11 cellular contexts compared by ENCODE assay signal in genomic region chr12:45259732-45260480, GRCh38. TPM values are rescaled to one million over a fixed set of nuclear protein-coding genes. Genes with fewer than 3 reads are reported as not detected.
DNase-seq lines count a peak whose midpoint lies in the region; ATAC-seq and TF ChIP-seq lines count a peak whose summit lies in the region.
"Had no signal": no experiment of that assay in that cellular context is flagged by ENCODE, and none has a peak within 500 bp of the region (broad histone marks: within the 10 kb centered on the region; RNA-seq: fewer than 3 reads in every experiment).

No MANE protein-coding gene starts in this region.

- H3K4me1 ChIP-seq in right lobe of liver: peaks cover 0 to 39% (median 10%) of the 10 kb centered on the region in 4 donors

- 34% methylated on average over 6 of the region's 6 CpGs for WGBS in right lobe of liver (ENCODE audit: insufficient coverage, low coverage, low lambda C conversion rate, missing lambda C conversion rate)

- intact Hi-C loops in right lobe of liver (cut with DNase I): no loop called here

- ATAC-seq in right lobe of liver (peak; percentile 90 to 97 (median 92)), GM18519 (IDR thresholded peaks at IDR 0.05; ENCODE audit: low FRiP score, unreplicated experiment) (no peak), GM18861 (IDR thresholded peaks at IDR 0.05; ENCODE audit: unreplicated experiment) (no peak)
- no peak for ATAC-seq in stimulated activated effector memory CD8-positive, alpha-beta T cell treated with anti-CD3 and anti-CD28 coated beads, Interleukin-12 subunit alpha, Interleukin-12 subunit beta, amount 100 ng/mL, for 72 hours
- ATAC-seq: stimulated activated naive B cell treated with anti-CD40 and anti-IgM and Interleukin-4, amounts not matched to agents 10 μg/mL and 1 μg/mL and 100 μg/mL, for 72 hours had no signal

- no peaks in the 10 kb centered on the region for H3K36me3 ChIP-seq in right lobe of liver

- peak overlapping the region; percentile 17 to 36 (median 25) for H3K27ac ChIP-seq in right lobe of liver

- H3K36me3 Mint-ChIP-seq in chondrocyte (ENCODE audit: low read depth): peaks cover 2% of the 10 kb centered on the region
- no peaks in the 10 kb centered on the region for H3K36me3 Mint-ChIP-seq in stimulated activated effector memory CD8-positive, alpha-beta T cell treated with anti-CD3 and anti-CD28 coated beads, Interleukin-12 subunit alpha, Interleukin-12 subunit beta, amount 100 ng/mL, for 72 hours

- no peak overlapping the region for H3K4me3 ChIP-seq in LNCaP clone FGC (ENCODE audit: low read depth, low read length)
- H3K4me3 ChIP-seq in right lobe of liver: peak overlapping the region in 2 of 3 donors; percentile 1 to 16

- TF ChIP-seq CTCF in LNCaP clone FGC (IDR thresholded peaks at IDR 0.05; ENCODE audit: control insufficient read depth, extremely low read depth, insufficient read depth): no peak
- no peak for TF ChIP-seq CTCF in chondrocyte (IDR thresholded peaks at IDR 0.05)
- no peak for TF ChIP-seq CTCF in right lobe of liver (IDR thresholded peaks at IDR 0.05)

- no peaks in the 10 kb centered on the region for H3K27me3 ChIP-seq in right lobe of liver

- no peaks in the 10 kb centered on the region for H3K9me3 ChIP-seq in right lobe of liver

- H3K27ac Mint-ChIP-seq in chondrocyte (ENCODE audit: unreplicated experiment): peak overlapping the region; percentile 2
- no peak overlapping the region for H3K27ac Mint-ChIP-seq in stimulated activated effector memory CD8-positive, alpha-beta T cell treated with anti-CD3 and anti-CD28 coated beads, Interleukin-12 subunit alpha, Interleukin-12 subunit beta, amount 100 ng/mL, for 72 hours
- H3K27ac Mint-ChIP-seq: activated CD4-positive, alpha-beta memory T cell treated with anti-CD3 and anti-CD28 coated beads, Interleukin-2, amount 10 ng/mL, durations not matched to agents 7 days and 5 days; stimulated activated naive B cell treated with anti-CD40 and anti-IgM and Interleukin-4, amounts not matched to agents 10 μg/mL and 1 μg/mL and 100 μg/mL, for 72 hours had no signal

- H3K27me3 Mint-ChIP-seq in chondrocyte (ENCODE audit: low read depth): no peaks in the 10 kb centered on the region
- H3K27me3 Mint-ChIP-seq: activated CD4-positive, alpha-beta memory T cell treated with anti-CD3 and anti-CD28 coated beads, Interleukin-2, amount 10 ng/mL, durations not matched to agents 7 days and 5 days; stimulated activated naive B cell treated with anti-CD40 and anti-IgM and Interleukin-4, amounts not matched to agents 10 μg/mL and 1 μg/mL and 100 μg/mL, for 72 hours had no signal

- no peak for TF ChIP-seq POLR2A in right lobe of liver (IDR thresholded peaks at IDR 0.05)

- DNase-seq in Ammon's horn (ENCODE audit: low spot score) (peak; percentile 16), LNCaP clone FGC (ENCODE audit: low read depth) (peak; percentile 37), chondrocyte (ENCODE audit: low spot score) (no peak), right lobe of liver (peak in 1 of 3 donors; percentile 78), hypothalamus (lab: John Stamatoyannopoulos, UW) (no peak)
- DNase-seq in stimulated activated effector memory CD8-positive, alpha-beta T cell treated with anti-CD3 and anti-CD28 coated beads, Interleukin-12 subunit alpha, Interleukin-12 subunit beta, amount 100 ng/mL, for 72 hours (ENCODE audit: low spot score in 2 of 2): no peak
- DNase-seq: activated CD4-positive, alpha-beta memory T cell treated with anti-CD3 and anti-CD28 coated beads, Interleukin-2, amount 10 ng/mL, durations not matched to agents 7 days and 5 days; NCI-H187; stimulated activated naive B cell treated with anti-CD40 and anti-IgM and Interleukin-4, amounts not matched to agents 10 μg/mL and 1 μg/mL and 100 μg/mL, for 72 hours had no signal

- no peaks in the 10 kb centered on the region for H3K9me3 Mint-ChIP-seq in chondrocyte (ENCODE audit: low read depth)
- no peaks in the 10 kb centered on the region for H3K9me3 Mint-ChIP-seq in stimulated activated effector memory CD8-positive, alpha-beta T cell treated with anti-CD3 and anti-CD28 coated beads, Interleukin-12 subunit alpha, Interleukin-12 subunit beta, amount 100 ng/mL, for 72 hours
- H3K9me3 Mint-ChIP-seq: activated CD4-positive, alpha-beta memory T cell treated with anti-CD3 and anti-CD28 coated beads, Interleukin-2, amount 10 ng/mL, durations not matched to agents 7 days and 5 days; stimulated activated naive B cell treated with anti-CD40 and anti-IgM and Interleukin-4, amounts not matched to agents 10 μg/mL and 1 μg/mL and 100 μg/mL, for 72 hours had no signal

- H3K4me1 Mint-ChIP-seq in chondrocyte (ENCODE audit: low read depth): peaks cover 39% of the 10 kb centered on the region
- peaks cover 35% of the 10 kb centered on the region for H3K4me1 Mint-ChIP-seq in stimulated activated effector memory CD8-positive, alpha-beta T cell treated with anti-CD3 and anti-CD28 coated beads, Interleukin-12 subunit alpha, Interleukin-12 subunit beta, amount 100 ng/mL, for 72 hours

- H3K4me3 Mint-ChIP-seq in chondrocyte (ENCODE audit: unreplicated experiment): no peak overlapping the region
- H3K4me3 Mint-ChIP-seq in stimulated activated effector memory CD8-positive, alpha-beta T cell treated with anti-CD3 and anti-CD28 coated beads, Interleukin-12 subunit alpha, Interleukin-12 subunit beta, amount 100 ng/mL, for 72 hours: no peak overlapping the region
- H3K4me3 Mint-ChIP-seq: activated CD4-positive, alpha-beta memory T cell treated with anti-CD3 and anti-CD28 coated beads, Interleukin-2, amount 10 ng/mL, durations not matched to agents 7 days and 5 days; stimulated activated naive B cell treated with anti-CD40 and anti-IgM and Interleukin-4, amounts not matched to agents 10 μg/mL and 1 μg/mL and 100 μg/mL, for 72 hours had no signal

RNA-seq across cellular contexts. Expression of gene ANO6, which starts 44.0 kb away (rescaled TPM):
- total RNA-seq in chondrocyte: 64.2 to 79.4 TPM (median 75.8 TPM) in 3 replicates
- total RNA-seq in right lobe of liver: 10 to 100 TPM; 41.8 to 78.5 (median 48.9) TPM

Comparison
In these comparisons a context has a peak if more than half of its experiments do, and no peak if none do; other contexts are left out.
1. DNase-seq: peak in Ammon's horn (single experiment) and LNCaP clone FGC (single experiment); none in chondrocyte (single experiment), hypothalamus (0 of 51) and stimulated activated effector memory CD8-positive, alpha-beta T cell treated with anti-CD3 and anti-CD28 coated beads, Interleukin-12 subunit alpha, Interleukin-12 subunit beta, amount 100 ng/mL, for 72 hours (0 of 2).
2. ATAC-seq: peak in right lobe of liver (4 of 4); none in GM18519 (single experiment), GM18861 (single experiment) and stimulated activated effector memory CD8-positive, alpha-beta T cell treated with anti-CD3 and anti-CD28 coated beads, Interleukin-12 subunit alpha, Interleukin-12 subunit beta, amount 100 ng/mL, for 72 hours (single experiment).